Comparison of ENCODE assay signal across 1 cellular context in the genomic region with DNA sequence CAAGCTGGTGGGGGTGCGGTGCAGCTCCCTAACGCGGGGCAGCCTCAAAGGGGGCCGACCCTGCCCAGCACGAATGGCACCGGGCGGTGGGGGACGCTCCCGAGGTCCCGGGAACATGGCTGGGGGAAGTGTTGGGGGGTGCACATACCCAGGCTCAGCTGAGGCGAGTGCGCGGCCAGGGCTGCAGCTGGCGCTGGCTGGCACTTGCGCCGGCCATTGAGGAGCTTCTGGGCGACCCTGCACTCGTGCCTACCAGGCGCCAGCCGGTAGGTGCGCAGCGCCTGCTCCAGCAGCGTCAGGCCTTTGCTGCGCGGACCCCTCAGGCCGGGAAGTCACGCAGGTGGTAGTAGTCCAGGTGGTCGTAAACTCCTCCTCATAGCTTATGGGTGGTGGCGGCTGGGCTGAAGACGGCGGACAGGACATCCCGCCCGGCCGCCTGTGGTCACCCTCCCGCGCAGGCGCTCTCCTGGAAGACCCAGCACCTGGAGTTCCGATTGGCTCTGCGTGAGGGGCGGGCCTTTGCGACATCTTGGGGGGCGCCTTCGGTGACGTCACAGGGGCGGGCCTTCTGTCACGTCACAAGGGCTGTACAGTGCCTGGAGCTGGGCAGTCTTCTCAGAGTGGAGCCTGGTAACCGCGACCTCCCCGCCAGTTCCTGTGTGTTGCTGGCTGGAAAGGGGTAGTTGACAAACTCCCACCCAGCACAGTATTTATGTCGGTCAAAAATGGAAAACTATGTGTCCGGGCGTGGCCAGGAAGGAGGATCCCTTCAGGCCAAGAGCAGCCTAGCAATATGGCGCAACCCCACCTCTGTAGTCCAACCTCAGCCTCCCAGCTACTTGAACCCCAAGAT.
TF ChIP-seq lines count a peak whose summit lies in the region.
"Not testable (repeated sequence)": the region's sequence is repeated elsewhere in the genome, so short reads cannot be mapped to it uniquely, and the experiment has no call there.

No MANE protein-coding gene starts in this region.

TF ChIP-seq in K562, 482 proteins besides CTCF, POLR2A, EP300 and RAD21 (continued from another document):
- peak; percentile 42; the same call in 1 of the 2 replicates for TF ChIP-seq CEBPG (CRISPR knock-in tag; IDR thresholded peaks at IDR 0.05)
- TF ChIP-seq CEBPG (tag; conservative IDR thresholded peaks at IDR 0.05 in 1 of 2, IDR thresholded peaks at IDR 0.05 in 1 of 2): peak in 1 of 2 experiments; percentile 44; a peak in 2 of 4 replicates
- peak; percentile 47; the same call in 1 of the 2 replicates for TF ChIP-seq POLR2AphosphoS5 (IDR thresholded peaks at IDR 0.05; ENCODE audit: control insufficient read depth, insufficient read depth, low read depth, low read length)
- TF ChIP-seq KHSRP (IDR thresholded peaks at IDR 0.05): peak; percentile 70
- 0 out of 2 replicates have a peak, but pooled peaks have one; percentile 57 for TF ChIP-seq MTA1 (IDR thresholded peaks at IDR 0.05; ENCODE audit: borderline replicate concordance)
- TF ChIP-seq, protein P1, sequence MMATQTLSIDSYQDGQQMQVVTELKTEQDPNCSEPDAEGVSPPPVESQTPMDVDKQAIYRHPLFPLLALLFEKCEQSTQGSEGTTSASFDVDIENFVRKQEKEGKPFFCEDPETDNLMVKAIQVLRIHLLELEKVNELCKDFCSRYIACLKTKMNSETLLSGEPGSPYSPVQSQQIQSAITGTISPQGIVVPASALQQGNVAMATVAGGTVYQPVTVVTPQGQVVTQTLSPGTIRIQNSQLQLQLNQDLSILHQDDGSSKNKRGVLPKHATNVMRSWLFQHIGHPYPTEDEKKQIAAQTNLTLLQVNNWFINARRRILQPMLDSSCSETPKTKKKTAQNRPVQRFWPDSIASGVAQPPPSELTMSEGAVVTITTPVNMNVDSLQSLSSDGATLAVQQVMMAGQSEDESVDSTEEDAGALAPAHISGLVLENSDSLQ (IDR thresholded peaks at IDR 0.05): peak; percentile 49; the same call in 1 of the 2 replicates
- peak; percentile 54; the same call in 1 of the 2 replicates for TF ChIP-seq EP400 (IDR thresholded peaks at IDR 0.05)
- peak; percentile 69 for TF ChIP-seq CEBPB (tag; IDR thresholded peaks at IDR 0.05)
- TF ChIP-seq TAF1 (IDR thresholded peaks at IDR 0.05; ENCODE audit: control insufficient read depth, extremely low read depth, insufficient read depth, low read length, severe bottlenecking): peak; percentile 24
- peak; percentile 19; the same call in 1 of the 2 replicates for TF ChIP-seq L3MBTL2 (IDR thresholded peaks at IDR 0.05)
- TF ChIP-seq SUPT5H (IDR thresholded peaks at IDR 0.05): peak; percentile 72
- peak; percentile 53; the same call in 1 of the 2 replicates for TF ChIP-seq NBN (IDR thresholded peaks at IDR 0.05; ENCODE audit: low read depth)
- TF ChIP-seq HNRNPL (IDR thresholded peaks at IDR 0.05; ENCODE audit: low read depth, low read length): peak; percentile 49; the same call in 1 of the 2 replicates
- TF ChIP-seq PHF8 (IDR thresholded peaks at IDR 0.05; ENCODE audit: borderline replicate concordance, low read length): peak; percentile 67; the same call in 1 of the 2 replicates
- TF ChIP-seq CREB1 (IDR thresholded peaks at IDR 0.05): peak; percentile 90
- peak; percentile 91 for TF ChIP-seq CREB1 (CRISPR knock-in tag; IDR thresholded peaks at IDR 0.05)
- peak; percentile 34; the same call in 1 of the 2 replicates for TF ChIP-seq JUN (IDR thresholded peaks at IDR 0.05; ENCODE audit: borderline replicate concordance, low read depth, low read length)
- not testable (repeated sequence) for TF ChIP-seq JUN (CRISPR knock-in tag; IDR thresholded peaks at IDR 0.05; ENCODE audit: borderline replicate concordance)
- peak; percentile 87 to 89 for TF ChIP-seq NRF1 (conservative IDR thresholded peaks at IDR 0.05 in 1 of 2, IDR thresholded peaks at IDR 0.05 in 1 of 2)
- TF ChIP-seq MBD2 (IDR thresholded peaks at IDR 0.05; ENCODE audit: borderline replicate concordance, low read depth): peak; percentile 40; the same call in 1 of the 2 replicates
- TF ChIP-seq RBFOX2 (IDR thresholded peaks at IDR 0.05; ENCODE audit: low read depth, low read length): peak; percentile 82
- TF ChIP-seq SOX6 (IDR thresholded peaks at IDR 0.05): 0 out of 2 replicates have a peak, but pooled peaks have one; percentile 17
- TF ChIP-seq POLR2B (IDR thresholded peaks at IDR 0.05; ENCODE audit: low read depth, partially characterized antibody): peak; percentile 43
- TF ChIP-seq, protein P2, sequence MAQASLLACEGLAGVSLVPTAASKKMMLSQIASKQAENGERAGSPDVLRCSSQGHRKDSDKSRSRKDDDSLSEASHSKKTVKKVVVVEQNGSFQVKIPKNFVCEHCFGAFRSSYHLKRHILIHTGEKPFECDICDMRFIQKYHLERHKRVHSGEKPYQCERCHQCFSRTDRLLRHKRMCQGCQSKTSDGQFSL (CRISPR knock-in tag; IDR thresholded peaks at IDR 0.05): peak; percentile 44; the same call in 1 of the 2 replicates
- TF ChIP-seq, protein P2 (tag; IDR thresholded peaks at IDR 0.05): not testable (repeated sequence)
- peak; percentile 40; the same call in 1 of the 2 replicates for TF ChIP-seq TFAP4 (CRISPR knock-in tag; IDR thresholded peaks at IDR 0.05; ENCODE audit: borderline replicate concordance)
- TF ChIP-seq, protein P3, sequence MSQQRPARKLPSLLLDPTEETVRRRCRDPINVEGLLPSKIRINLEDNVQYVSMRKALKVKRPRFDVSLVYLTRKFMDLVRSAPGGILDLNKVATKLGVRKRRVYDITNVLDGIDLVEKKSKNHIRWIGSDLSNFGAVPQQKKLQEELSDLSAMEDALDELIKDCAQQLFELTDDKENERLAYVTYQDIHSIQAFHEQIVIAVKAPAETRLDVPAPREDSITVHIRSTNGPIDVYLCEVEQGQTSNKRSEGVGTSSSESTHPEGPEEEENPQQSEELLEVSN (IDR thresholded peaks at IDR 0.05; ENCODE audit: borderline replicate concordance in 1 of 2, extremely low read depth in 1 of 2, insufficient read depth in 1 of 2, insufficient read length in 1 of 2, low read depth in 1 of 2, low read length in 1 of 2, poor library complexity in 1 of 2, severe bottlenecking in 1 of 2): peak in 1 of 2 experiments; percentile 16
- peak; percentile 78 for TF ChIP-seq POLR2G (IDR thresholded peaks at IDR 0.05; ENCODE audit: low read depth, low read length)
- peak; percentile 52 for TF ChIP-seq JUND (IDR thresholded peaks at IDR 0.05; ENCODE audit: borderline replicate concordance, low read depth, low read length)
- peak; percentile 25; the same call in 1 of the 3 replicates for TF ChIP-seq JUND (tag; IDR thresholded peaks at IDR 0.05; ENCODE audit: borderline replicate concordance, low read depth, low read length)
TF ChIP-seq in K562: peak in this region for 41; not testable (repeated sequence) for 441.
